Comparison of ENCODE assay signal across 10 cellular contexts in the genomic region with DNA sequence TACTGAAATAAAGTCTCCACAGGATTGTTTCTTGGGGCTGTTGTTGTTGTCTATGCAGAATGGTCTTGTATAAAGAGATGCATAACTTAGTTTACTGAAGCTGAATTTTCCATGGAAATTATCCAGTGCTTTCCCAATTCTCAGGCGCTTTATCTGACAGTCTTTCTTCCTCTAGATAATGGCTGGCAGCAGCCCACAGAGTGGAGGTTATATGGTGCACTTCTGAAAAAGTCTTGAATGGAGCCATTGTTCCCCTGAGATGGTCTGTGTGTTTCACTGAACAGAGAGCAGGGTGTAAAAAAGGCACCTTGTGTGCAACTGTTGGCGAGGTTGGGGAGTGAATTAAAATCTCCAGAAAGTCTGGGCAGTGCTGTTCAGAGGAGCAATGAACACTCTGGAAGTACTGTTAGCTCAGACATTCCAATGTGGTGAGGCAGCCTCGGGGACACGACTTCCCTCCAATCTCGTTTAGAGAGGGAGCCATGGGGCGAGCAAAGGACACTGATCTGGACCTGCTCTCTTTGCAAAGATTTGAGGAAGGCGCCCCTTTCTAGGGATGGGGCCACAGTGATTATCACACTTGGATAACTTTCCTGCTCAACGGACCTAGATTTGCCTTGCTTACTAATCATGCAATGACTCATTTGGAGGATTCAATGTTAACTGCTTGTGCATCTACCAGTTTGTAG. TPM values are rescaled to one million over a fixed set of nuclear protein-coding genes. Genes with fewer than 3 reads are reported as not detected.
DNase-seq lines count a peak whose midpoint lies in the region; ATAC-seq and TF ChIP-seq lines count a peak whose summit lies in the region.
"Had no signal": no experiment of that assay in that cellular context is flagged by ENCODE, and none has a peak within 500 bp of the region (broad histone marks: within the 10 kb centered on the region; RNA-seq: fewer than 3 reads in every experiment).

No MANE protein-coding gene starts in this region.

- 11% methylated on average over 5 of the region's 8 CpGs; no CpG with 5 or more reads in 1 of the 2 experiments for WGBS in IMR-90 (ENCODE audit: extremely low coverage in 2 of 2, insufficient read length in 1 of 2), 2 experiments
- WGBS in transverse colon (ENCODE audit: low coverage in 1 of 2), 2 donors, result 19% methylated on average over 8 of the region's 8 CpGs
- WGBS in esophagus squamous epithelium, 2 donors, result 16 to 27% methylated on average over 7 to 8 of the region's 8 CpGs

- no peak overlapping the region for H3K18ac ChIP-seq in IMR-90 (ENCODE audit: low read depth, low read length)

- no peak overlapping the region for H2BK120ac ChIP-seq in IMR-90 (ENCODE audit: low read depth, low read length)

- no peaks in the 10 kb centered on the region for H4K20me1 ChIP-seq in IMR-90 (ENCODE audit: insufficient read depth, low read length)

- H2BK15ac ChIP-seq in IMR-90 (ENCODE audit: low read depth, low read length), result no peak overlapping the region

- H3K79me1 ChIP-seq in IMR-90 (ENCODE audit: low read depth in 1 of 2, low read length in 2 of 2), result no peaks in the 10 kb centered on the region

- no peak for TF ChIP-seq CTCF in IMR-90 (conservative IDR thresholded peaks at IDR 0.05; ENCODE audit: low read depth, low read length)
- TF ChIP-seq CTCF in coronary artery (IDR thresholded peaks at IDR 0.05), result no peak
- no peak for TF ChIP-seq CTCF in left lung (IDR thresholded peaks at IDR 0.05)
- TF ChIP-seq CTCF in transverse colon (IDR thresholded peaks at IDR 0.05), result no peak
- TF ChIP-seq CTCF in esophagus squamous epithelium (IDR thresholded peaks at IDR 0.05), result no peak

- no peak for TF ChIP-seq EP300 in transverse colon (IDR thresholded peaks at IDR 0.05; ENCODE audit: low read depth)

- H2BK20ac ChIP-seq in IMR-90 (ENCODE audit: low read depth, low read length), result no peak overlapping the region

- TF ChIP-seq POLR2A in IMR-90 (IDR thresholded peaks at IDR 0.05; ENCODE audit: low read depth, low read length) (no peak), transverse colon (IDR thresholded peaks at IDR 0.05) (no peak), esophagus squamous epithelium (IDR thresholded peaks at IDR 0.05) (no peak), GM18505 (IDR thresholded peaks at IDR 0.05; ENCODE audit: borderline replicate concordance, extremely low read depth, insufficient read depth, insufficient read length) (no peak)

- H3K9me1 ChIP-seq in IMR-90 (ENCODE audit: insufficient read depth, low read length), result peaks cover 14% of the 10 kb centered on the region

- no peak overlapping the region for H3K9ac ChIP-seq in IMR-90 (ENCODE audit: low read depth, low read length)
- H3K9ac ChIP-seq: parathyroid adenoma had no signal

- no peak overlapping the region for H3K27ac ChIP-seq in IMR-90 (ENCODE audit: insufficient read depth, low read length)
- H3K27ac ChIP-seq in coronary artery, result peak overlapping the region; percentile 42 to 89
- peak overlapping the region in 1 of 2 donors; percentile 9 for H3K27ac ChIP-seq in left lung
- peak overlapping the region; percentile 30 to 87 (median 82) for H3K27ac ChIP-seq in transverse colon
- peak overlapping the region in 1 of 4 donors; percentile 22 for H3K27ac ChIP-seq in esophagus squamous epithelium
- H3K27ac ChIP-seq in effector memory CD4-positive, alpha-beta T cell (ENCODE audit: insufficient read depth, low read length, poor library complexity, severe bottlenecking), result no peak overlapping the region
- H3K27ac ChIP-seq: parathyroid adenoma had no signal

- TF ChIP-seq RAD21 in IMR-90 (IDR thresholded peaks at IDR 0.05; ENCODE audit: low read length), result no peak

- H3K4me3 ChIP-seq in IMR-90 (ENCODE audit: insufficient read depth, low read depth, low read length) (no peak overlapping the region), coronary artery (peak overlapping the region; percentile 41), left lung (no peak overlapping the region), transverse colon (no peak overlapping the region), esophagus squamous epithelium (no peak overlapping the region)
- no peak overlapping the region for H3K4me3 ChIP-seq in effector memory CD4-positive, alpha-beta T cell (ENCODE audit: insufficient read depth, low read depth, low read length, poor library complexity, severe bottlenecking)

- dilution Hi-C loops in IMR-90 (cut with HindIII; ENCODE audit: low sequenced_read_pairs, unreplicated experiment), result no loop called here

- H2BK5ac ChIP-seq in IMR-90 (ENCODE audit: low read depth, low read length, poor library complexity, severe bottlenecking), result no peak overlapping the region

- H3K14ac ChIP-seq in IMR-90 (replicated peaks; ENCODE audit: low read depth, low read length), result no peak overlapping the region

- no peak overlapping the region for H2AK9ac ChIP-seq in IMR-90 (replicated peaks; ENCODE audit: low read depth, low read length, poor library complexity)

- no peak overlapping the region for H3K4ac ChIP-seq in IMR-90 (ENCODE audit: low read depth, low read length)

- in situ Hi-C loops in IMR-90 (cut with MboI; ENCODE audit: low sequenced_read_pairs), result no loop called here
- in situ Hi-C loops in transverse colon (cut with MboI; ENCODE audit: low pct_ligation_motif_present in 1 of 4, low pct_unique_long_range_greater_than_20kb in 1 of 4, low sequenced_read_pairs in 3 of 4), result no loop called here

- H4K91ac ChIP-seq in IMR-90 (ENCODE audit: insufficient read depth, low read depth, low read length), result no peak overlapping the region

- H3K4me2 ChIP-seq in IMR-90 (ENCODE audit: low read depth, low read length), result peak overlapping the region; percentile 73

- H3K9me3 ChIP-seq in IMR-90 (ENCODE audit: control insufficient read depth, insufficient read depth, low read length) (no peaks in the 10 kb centered on the region), left lung (no peaks in the 10 kb centered on the region), transverse colon (no peaks in the 10 kb centered on the region), esophagus squamous epithelium (no peaks in the 10 kb centered on the region)
- H3K9me3 ChIP-seq in effector memory CD4-positive, alpha-beta T cell (ENCODE audit: control insufficient read depth, low read length), result no peaks in the 10 kb centered on the region

- H4K8ac ChIP-seq in IMR-90 (ENCODE audit: low read depth in 2 of 2, low read length in 2 of 2), result no peak overlapping the region

- CTCF ChIA-PET in IMR-90 (lab: Yijun Ruan, JAX), result interaction anchor here (0.6 to 0.7 kb wide), 4 partner anchors 14 to 1810 kb away, joined by 3 read pairs; a partner anchor contains a TSS

- H4K5ac ChIP-seq in IMR-90 (ENCODE audit: low read depth, low read length), result no peak overlapping the region

- H2AK5ac ChIP-seq in IMR-90 (ENCODE audit: low read depth, low read length), result no peak overlapping the region

- no TSS peak for BruUV-seq in IMR-90 (replicated peaks; lab: Mats Ljungman, UMichigan)

- no peak overlapping the region for H3K23ac ChIP-seq in IMR-90 (ENCODE audit: low read depth, low read length)

- POLR2A ChIA-PET in IMR-90 (lab: Charles Lee; ENCODE audit: unreplicated experiment), result no interaction called here

- intact Hi-C loops in IMR-90 (cut with micrococcal nuclease) (loop anchor here (10.0 kb wide), 2 partner anchors 213 to 323 kb away; no protein-coding TSS in a partner anchor), left lung (cut with DNase I) (no loop called here), transverse colon (cut with DNase I; ENCODE audit: low total_unique reads) (no loop called here), esophagus squamous epithelium (cut with DNase I) (no loop called here)

- ATAC-seq in IMR-90 (ENCODE audit: low read depth), result peak; percentile 78
- peak; percentile 83 for ATAC-seq in left lung
- ATAC-seq in GM18858 (IDR thresholded peaks at IDR 0.05; ENCODE audit: unreplicated experiment), result no peak
- ATAC-seq in GM18505 (IDR thresholded peaks at IDR 0.05; ENCODE audit: unreplicated experiment), result no peak

- DNase-seq in IMR-90 (peak; percentile 73), coronary artery (ENCODE audit: low spot score) (peak; percentile 81), left lung (peak in 1 of 2 donors; percentile 59), transverse colon (peak; percentile 58), esophagus squamous epithelium (lab: John Stamatoyannopoulos, UW) (no peak)
- DNase-seq in effector memory CD4-positive, alpha-beta T cell, result no peak
- DNase-seq: activated naive CD8-positive, alpha-beta T cell treated with anti-CD3 and anti-CD28 coated beads, Interleukin-2, amount 10 ng/mL, durations not matched to agents 7 days and 5 days had no signal

- no peak overlapping the region for H3K56ac ChIP-seq in IMR-90 (ENCODE audit: extremely low read depth, insufficient read depth, low read length)

- H3K4me1 ChIP-seq in IMR-90 (ENCODE audit: control insufficient read depth, insufficient read depth, low read length) (peaks cover 7% of the 10 kb centered on the region), left lung (peaks cover 0 to 12% of the 10 kb centered on the region in 2 donors), transverse colon (peaks cover 5 to 33% (median 18%) of the 10 kb centered on the region in 4 donors), esophagus squamous epithelium (peaks cover 0 to 37% (median 2%) of the 10 kb centered on the region in 3 donors)
- no peaks in the 10 kb centered on the region for H3K4me1 ChIP-seq in effector memory CD4-positive, alpha-beta T cell (ENCODE audit: control insufficient read depth, insufficient read depth, low read length, poor library complexity, severe bottlenecking)
- H3K4me1 ChIP-seq: parathyroid adenoma had no signal

- H3K36me3 ChIP-seq in IMR-90 (ENCODE audit: control insufficient read depth, insufficient read depth, low read length), result no peaks in the 10 kb centered on the region
- H3K36me3 ChIP-seq in left lung, result no peaks in the 10 kb centered on the region
- no peaks in the 10 kb centered on the region for H3K36me3 ChIP-seq in transverse colon
- no peaks in the 10 kb centered on the region for H3K36me3 ChIP-seq in esophagus squamous epithelium
- no peaks in the 10 kb centered on the region for H3K36me3 ChIP-seq in effector memory CD4-positive, alpha-beta T cell (ENCODE audit: control insufficient read depth, insufficient read depth, low read length)

- peak overlapping the region; percentile 56 for H2AFZ ChIP-seq in IMR-90 (replicated peaks; ENCODE audit: low read length, poor library complexity)

- H3K27me3 ChIP-seq in IMR-90 (ENCODE audit: control insufficient read depth, insufficient read depth, low read length) (peaks cover 9% of the 10 kb centered on the region; the same call in 1 of the 2 replicates), left lung (peaks cover 25 to 63% of the 10 kb centered on the region in 2 donors), transverse colon (peaks cover 14% of the 10 kb centered on the region), esophagus squamous epithelium (peaks cover 0 to 81% (median 0%) of the 10 kb centered on the region in 4 donors)
- H3K27me3 ChIP-seq in effector memory CD4-positive, alpha-beta T cell (replicated peaks; ENCODE audit: control insufficient read depth, insufficient read depth, low read length, poor library complexity, severe bottlenecking), result no peaks in the 10 kb centered on the region

RNA-seq across cellular contexts. Expression of a gene that starts 2.0 kb away (rescaled TPM):
- 3.9 and 4.5 TPM in 2 replicates for total RNA-seq in IMR-90 (2012; rRNA removed)
- 2.2 TPM in 2 replicates for polyA plus RNA-seq in IMR-90 (2012; rRNA removed)
- 0.76 and 0.87 TPM in 2 replicates for polyA plus RNA-seq in IMR-90 (2012; cell fraction: cytosol; rRNA removed)
- 0.97 and 3.2 TPM in 2 replicates for polyA plus RNA-seq in IMR-90 (2012; cell fraction: nucleus; rRNA removed; ENCODE audit: low replicate concordance)
- total RNA-seq in left lung, result 1 to 10 TPM; 6.9 to 9.8 TPM
- total RNA-seq in transverse colon, result 100 to 1,000 TPM in 1 of 4 donors, 10 to 100 TPM in 3; 67.9 to 100 (median 90.8) TPM
- 1 to 10 TPM; 1.8 to 3.6 (median 3.1) TPM for total RNA-seq in esophagus squamous epithelium
- total RNA-seq: activated naive CD8-positive, alpha-beta T cell treated with anti-CD3 and anti-CD28 coated beads, Interleukin-2, amount 10 ng/mL, durations not matched to agents 7 days and 5 days had no signal

Comparison
In these comparisons a context has a peak if more than half of its experiments do, and no peak if none do; other contexts are left out.
1. ATAC-seq: peak in IMR-90 (single experiment) and left lung (single experiment); none in GM18858 (single experiment) and GM18505 (single experiment).
2. DNase-seq: peak in IMR-90 (single experiment), coronary artery (single experiment) and transverse colon (single experiment); none in esophagus squamous epithelium (single experiment) and effector memory CD4-positive, alpha-beta T cell (0 of 3).
3. H3K27ac ChIP-seq: peak in coronary artery (2 of 2) and transverse colon (4 of 4); none in IMR-90 (single experiment) and effector memory CD4-positive, alpha-beta T cell (single experiment).
4. RNA of a gene that starts 2.0 kb away (total RNA-seq): 67.9 to 100 TPM in transverse colon; 6.9 to 9.8 TPM in left lung, 3.9 to 4.5 TPM in IMR-90 and 1.8 to 3.6 TPM in esophagus squamous epithelium; every median in the first group is over 4 times any median in the second.